17 cellular contexts compared by ENCODE assay signal in genomic region chr2:171410101-171410500, GRCh38. TPM values are rescaled to one million over a fixed set of nuclear protein-coding genes. Genes with fewer than 3 reads are reported as not detected.
DNase-seq lines count a peak whose midpoint lies in the region; ATAC-seq, FAIRE-seq and TF ChIP-seq lines count a peak whose summit lies in the region.
"Had no signal": no experiment of that assay in that cellular context is flagged by ENCODE, and none has a peak within 500 bp of the region (broad histone marks: within the 10 kb centered on the region; RNA-seq: fewer than 3 reads in every experiment).

No MANE protein-coding gene starts in this region.

- peaks cover 11% of the 10 kb centered on the region for H3K9me2 ChIP-seq in GM23338 (ENCODE audit: insufficient read depth)

- H4K20me1 ChIP-seq in GM23338 (replicated peaks; ENCODE audit: insufficient read depth) (no peaks in the 10 kb centered on the region), endothelial cell of umbilical vein (replicated peaks; ENCODE audit: control insufficient read depth, extremely low read depth, insufficient read depth, low read length) (no peaks in the 10 kb centered on the region)

- peak overlapping the region; percentile 17 for H3K9ac ChIP-seq in endothelial cell of umbilical vein (replicated peaks; ENCODE audit: extremely low read depth, insufficient read depth, low read length)
- H3K9ac ChIP-seq: KMS-11 had no signal

- H3K27ac ChIP-seq in GM23338 (ENCODE audit: low read depth): peak overlapping the region; percentile 50
- peak overlapping the region; percentile 92 for H3K27ac ChIP-seq in RWPE1
- H3K27ac ChIP-seq in endothelial cell of umbilical vein (ENCODE audit: insufficient read depth, low read depth, low read length): no peak overlapping the region
- H3K27ac ChIP-seq: KMS-11 had no signal

- TF ChIP-seq CTCF in GM23338 (conservative IDR thresholded peaks at IDR 0.05; ENCODE audit: low read depth in 2 of 2): no peak
- no peak for TF ChIP-seq CTCF in RWPE1 (conservative IDR thresholded peaks at IDR 0.05; ENCODE audit: low read depth)
- no peak for TF ChIP-seq CTCF in endothelial cell of umbilical vein (IDR thresholded peaks at IDR 0.05; ENCODE audit: extremely low read depth in 1 of 2, insufficient read depth in 1 of 2, low read depth in 1 of 2, low read length in 2 of 2)

- no peaks in the 10 kb centered on the region for H3K9me1 ChIP-seq in endothelial cell of umbilical vein (replicated peaks; ENCODE audit: control insufficient read depth, extremely low read depth, insufficient read depth, low read length)

- H3K4me3 ChIP-seq in GM23338 (0 out of 2 replicates have a peak overlapping the region, but pooled peaks have one; percentile 31), endothelial cell of umbilical vein (replicated peaks in 1 of 3; ENCODE audit: insufficient read depth in 1 of 3, low read depth in 1 of 3, low read length in 3 of 3) (no peak overlapping the region)

- BruUV-seq in endothelial cell of umbilical vein (replicated peaks; lab: Mats Ljungman, UMichigan): no TSS peak

- DNase-seq in GM23338 (ENCODE audit: low spot score): no peak
- DNase-seq in RWPE1 (ENCODE audit: low spot score): peak; percentile 47
- DNase-seq in endothelial cell of umbilical vein (ENCODE audit: low read depth, low spot score): peak; percentile 13
- DNase-seq in myocyte (ENCODE audit: low read depth): peak; percentile 14
- no peak for DNase-seq in stimulated activated CD4-positive, alpha-beta T cell treated with anti-CD3 and anti-CD28 coated beads, Interleukin-1b, Interleukin-23, amount 100 ng/mL, for 48 hours
- no peak for DNase-seq in frontal cortex (ENCODE audit: low spot score in 2 of 2)
- DNase-seq in MV-4-11 (lab: John Stamatoyannopoulos, UW): no peak
- DNase-seq: activated CD4-positive, CD25-positive, alpha-beta regulatory T cell; activated naive CD8-positive, alpha-beta T cell treated with anti-CD3 and anti-CD28 coated beads, Interleukin-2, amount 10 ng/mL, durations not matched to agents 7 days and 5 days; cortex of kidney; left cardiac atrium; NCI-H2081 had no signal

- intact Hi-C loops in endothelial cell of umbilical vein (cut with micrococcal nuclease): no loop called here

- H3K9me3 Mint-ChIP-seq in GM23338: no peaks in the 10 kb centered on the region
- H3K9me3 Mint-ChIP-seq: stimulated activated naive CD8-positive, alpha-beta T cell treated with anti-CD3 and anti-CD28 coated beads, Interleukin-15, Interleukin-2, amounts not matched to agents 100 ng/mL and 50 ng/mL, for 24 hours had no signal

- H3K27me3 ChIP-seq in GM23338 (ENCODE audit: insufficient read depth) (no peaks in the 10 kb centered on the region), endothelial cell of umbilical vein (ENCODE audit: control insufficient read depth in 2 of 2, insufficient read depth in 2 of 2, low read length in 2 of 2) (no peaks in the 10 kb centered on the region)
- H3K27me3 ChIP-seq: vagina had no signal

- H3K4me1 ChIP-seq in GM23338 (ENCODE audit: insufficient read depth): peaks cover 42% of the 10 kb centered on the region
- H3K4me1 ChIP-seq in endothelial cell of umbilical vein (ENCODE audit: control insufficient read depth, extremely low read depth, insufficient read depth, low read length): peaks cover 29% of the 10 kb centered on the region

- H3K4me3 Mint-ChIP-seq in GM23338: no peak overlapping the region
- H3K4me3 Mint-ChIP-seq: stimulated activated naive CD8-positive, alpha-beta T cell treated with anti-CD3 and anti-CD28 coated beads, Interleukin-15, Interleukin-2, amounts not matched to agents 100 ng/mL and 50 ng/mL, for 24 hours had no signal

- H3K9me3 ChIP-seq in endothelial cell of umbilical vein (replicated peaks; ENCODE audit: control insufficient read depth, insufficient read depth, low read length): no peaks in the 10 kb centered on the region
- H3K9me3 ChIP-seq: vagina had no signal

- no peak for ATAC-seq in GM23338
- ATAC-seq in GM21367 (IDR thresholded peaks at IDR 0.05; ENCODE audit: unreplicated experiment): no peak
- ATAC-seq: left cardiac atrium had no signal

- H3K27me3 Mint-ChIP-seq in GM23338 (ENCODE audit: insufficient read depth, low read depth, poor library complexity): peaks cover 3% of the 10 kb centered on the region
- H3K27me3 Mint-ChIP-seq: activated naive CD8-positive, alpha-beta T cell treated with anti-CD3 and anti-CD28 coated beads, Interleukin-2, amount 10 ng/mL, durations not matched to agents 7 days and 5 days; B cell; stimulated activated naive CD8-positive, alpha-beta T cell treated with anti-CD3 and anti-CD28 coated beads, Interleukin-15, Interleukin-2, amounts not matched to agents 100 ng/mL and 50 ng/mL, for 24 hours had no signal

- peaks cover 5% of the 10 kb centered on the region; the same call in 2 of the 3 replicates for H3K36me3 Mint-ChIP-seq in GM23338 (ENCODE audit: low read depth)

- H3K36me3 ChIP-seq in GM23338 (ENCODE audit: insufficient read depth) (no peaks in the 10 kb centered on the region), endothelial cell of umbilical vein (ENCODE audit: control insufficient read depth in 2 of 2, extremely low read depth in 1 of 2, insufficient read depth in 2 of 2, low read length in 2 of 2) (no peaks in the 10 kb centered on the region)
- H3K36me3 ChIP-seq: vagina had no signal

- peak overlapping the region; percentile 95 for H3K27ac Mint-ChIP-seq in GM23338
- H3K27ac Mint-ChIP-seq: stimulated activated naive CD8-positive, alpha-beta T cell treated with anti-CD3 and anti-CD28 coated beads, Interleukin-15, Interleukin-2, amounts not matched to agents 100 ng/mL and 50 ng/mL, for 24 hours had no signal

- no peak for TF ChIP-seq POLR2A in endothelial cell of umbilical vein (IDR thresholded peaks at IDR 0.05; ENCODE audit: low read depth, low read length)

- dilution Hi-C loops in endothelial cell of umbilical vein (cut with MboI; ENCODE audit: extremely low pct_ligation_motif_present, low sequenced_read_pairs): no loop called here

- H2AFZ ChIP-seq in GM23338 (no peak overlapping the region), endothelial cell of umbilical vein (ENCODE audit: low read depth, low read length) (no peak overlapping the region)

- FAIRE-seq in endothelial cell of umbilical vein (lab: Jason Lieb, UNC): no peak
- no peak for FAIRE-seq in frontal cortex (lab: Jason Lieb, UNC)

- H3K79me2 ChIP-seq in GM23338 (replicated peaks; ENCODE audit: insufficient read depth): peaks cover 88% of the 10 kb centered on the region
- peaks cover 4% of the 10 kb centered on the region for H3K79me2 ChIP-seq in endothelial cell of umbilical vein (ENCODE audit: control insufficient read depth, insufficient read depth, low read length)

- no peaks in the 10 kb centered on the region for H3F3A ChIP-seq in GM23338 (replicated peaks; ENCODE audit: low read depth)

- POLR2A ChIA-PET in RWPE1 (lab: Yijun Ruan, JAX; ENCODE audit: low non-redundant PET): no interaction called here
- POLR2A ChIA-PET in endothelial cell of umbilical vein (lab: Charles Lee): no interaction called here

- CTCF ChIA-PET in RWPE1 (lab: Yijun Ruan, JAX) (interaction anchor here (0.6 kb wide), 1 partner anchor 1841 kb away, joined by 5 read pairs; no protein-coding TSS in a partner anchor), endothelial cell of umbilical vein (lab: Charles Lee) (interaction anchor here (0.6 to 1.4 kb wide), 4 partner anchors 8 to 323 kb away, joined by 3 to 9 read pairs (median 3); no protein-coding TSS in a partner anchor)

- peak overlapping the region; percentile 67 for H3K4me2 ChIP-seq in GM23338
- peak overlapping the region; percentile 38 for H3K4me2 ChIP-seq in endothelial cell of umbilical vein (ENCODE audit: insufficient read depth, low read length)
- H3K4me2 ChIP-seq: KMS-11 had no signal

- peaks cover 43% of the 10 kb centered on the region for H3K4me1 Mint-ChIP-seq in GM23338

TF ChIP-seq in endothelial cell of umbilical vein, 7 proteins besides CTCF, POLR2A, EP300 and RAD21:
- no peak for TF ChIP-seq EZH2 (IDR thresholded peaks at IDR 0.05; ENCODE audit: borderline replicate concordance, low read depth, low read length, severe bottlenecking)
- no peak for TF ChIP-seq MAX (IDR thresholded peaks at IDR 0.05; ENCODE audit: insufficient read depth, insufficient read length)
- no peak for TF ChIP-seq MYC (IDR thresholded peaks at IDR 0.05; ENCODE audit: low read depth, low read length)
- TF ChIP-seq FOS (IDR thresholded peaks at IDR 0.05; ENCODE audit: borderline replicate concordance, insufficient read depth, low read length): no peak
TF ChIP-seq in endothelial cell of umbilical vein: peak in this region for 0.

RNA-seq across cellular contexts. Expression of gene METTL8, which starts 23.7 kb away (rescaled TPM):
- 54.4 and 60.9 TPM in 2 replicates for total RNA-seq in GM23338 (2014; rRNA removed; shearing (Covaris generic))
- polyA plus RNA-seq in GM23338 (2016; fragmentation: Nextera tagmentation; extraction: Ambion mirVana): 48.6 and 64.3 TPM in 2 replicates
- total RNA-seq in endothelial cell of umbilical vein: 20.2 and 25.0 TPM in 2 replicates
- polyA plus RNA-seq in endothelial cell of umbilical vein: 4.6 and 7.0 TPM in 2 replicates
- 8.3 and 8.8 TPM in 2 replicates for polyA plus RNA-seq in endothelial cell of umbilical vein (2011; cell fraction: cytosol; rRNA removed)
- 10.4 and 13.7 TPM in 2 replicates for polyA plus RNA-seq in endothelial cell of umbilical vein (2011; cell fraction: nucleus; rRNA removed)
- 27.3 and 34.5 TPM in 2 replicates for polyA plus RNA-seq in endothelial cell of umbilical vein (2012)
- 8.4 and 8.7 TPM in 2 replicates for polyA minus RNA-seq in endothelial cell of umbilical vein
- polyA minus RNA-seq in endothelial cell of umbilical vein (2011; cell fraction: cytosol; rRNA and poly(A)+ RNA removed): 6.3 TPM
- 9.4 and 13.3 TPM in 2 replicates for polyA minus RNA-seq in endothelial cell of umbilical vein (2011; cell fraction: nucleus; rRNA and poly(A)+ RNA removed)
- total RNA-seq in myocyte: 30.7 and 34.0 TPM in 2 replicates
- polyA plus RNA-seq in myocyte (2012): 11.0 TPM
- total RNA-seq in frontal cortex: 23.2 TPM

RNA-seq across cellular contexts. Expression of gene DCAF17, which starts 23.9 kb away (rescaled TPM):
- total RNA-seq in GM23338 (2014; rRNA removed; shearing (Covaris generic)): 34.3 and 37.3 TPM in 2 replicates
- polyA plus RNA-seq in GM23338 (2016; fragmentation: Nextera tagmentation; extraction: Ambion mirVana) (10.9 and 11.0 TPM in 2 replicates), endothelial cell of umbilical vein (4.4 and 4.6 TPM in 2 replicates)
- total RNA-seq in endothelial cell of umbilical vein (14.9 and 15.0 TPM in 2 replicates), myocyte (18.9 and 24.1 TPM in 2 replicates), frontal cortex (70.5 TPM)
- 4.3 and 4.7 TPM in 2 replicates for polyA plus RNA-seq in endothelial cell of umbilical vein (2011; cell fraction: cytosol; rRNA removed)
- 15.1 and 18.3 TPM in 2 replicates for polyA plus RNA-seq in endothelial cell of umbilical vein (2011; cell fraction: nucleus; rRNA removed)
- 11.3 and 11.4 TPM in 2 replicates for polyA plus RNA-seq in endothelial cell of umbilical vein (2012)
- 11.1 and 12.1 TPM in 2 replicates for polyA minus RNA-seq in endothelial cell of umbilical vein
- 6.3 TPM for polyA minus RNA-seq in endothelial cell of umbilical vein (2011; cell fraction: cytosol; rRNA and poly(A)+ RNA removed)
- polyA minus RNA-seq in endothelial cell of umbilical vein (2011; cell fraction: nucleus; rRNA and poly(A)+ RNA removed): 13.9 and 19.2 TPM in 2 replicates
- polyA plus RNA-seq in myocyte (2012): 9.0 TPM

Comparison
In these comparisons a context has a peak if more than half of its experiments do, and no peak if none do; other contexts are left out.
1. DNase-seq: peak in RWPE1 (single experiment), endothelial cell of umbilical vein (single experiment) and myocyte (single experiment); none in GM23338 (single experiment), stimulated activated CD4-positive, alpha-beta T cell treated with anti-CD3 and anti-CD28 coated beads, Interleukin-1b, Interleukin-23, amount 100 ng/mL, for 48 hours (single experiment), frontal cortex (0 of 2) and MV-4-11 (single experiment).